In the genomic region with DNA sequence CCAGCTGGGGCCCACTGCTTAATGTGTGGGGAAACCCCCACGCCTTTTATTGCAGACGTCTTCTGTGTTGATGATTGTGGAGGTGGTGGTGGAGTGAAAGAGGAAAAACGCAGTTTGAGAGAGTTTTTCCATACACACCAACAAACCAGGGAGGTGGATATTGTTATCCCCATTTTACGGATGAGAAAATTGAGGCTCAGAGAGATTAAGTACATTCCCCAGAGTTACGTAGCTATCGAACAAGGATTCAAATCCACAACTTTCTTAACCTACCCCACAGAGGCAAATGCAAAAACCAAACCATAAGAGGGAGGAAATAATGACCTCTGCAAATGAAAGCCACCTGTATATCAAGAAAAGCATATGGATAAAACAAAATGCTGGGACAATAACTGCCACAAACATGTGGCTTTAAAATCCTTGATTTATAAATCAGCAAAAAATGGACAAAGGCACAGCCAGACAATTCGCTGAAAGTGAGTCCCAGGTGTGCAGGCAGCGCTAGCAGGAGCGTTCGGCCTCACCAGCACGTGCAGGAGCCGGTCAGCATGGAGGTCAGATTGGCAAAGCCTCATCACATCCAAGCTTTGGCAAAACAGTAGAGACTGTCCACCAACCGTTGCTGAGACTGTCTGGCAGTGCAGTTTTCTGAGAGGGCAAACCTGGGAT, we compare ENCODE assay signal across 11 cellular contexts. TPM values are rescaled to one million over a fixed set of nuclear protein-coding genes. Genes with fewer than 3 reads are reported as not detected.
DNase-seq lines count a peak whose midpoint lies in the region; TF ChIP-seq lines count a peak whose summit lies in the region.
"Had no signal": no experiment of that assay in that cellular context is flagged by ENCODE, and none has a peak within 500 bp of the region (broad histone marks: within the 10 kb centered on the region; RNA-seq: fewer than 3 reads in every experiment).

No MANE protein-coding gene starts in this region.

- H4K20me1 ChIP-seq in OCI-LY7 (ENCODE audit: insufficient read depth, low read length) (no peaks in the 10 kb centered on the region), osteoblast (ENCODE audit: insufficient read depth, low read length) (no peaks in the 10 kb centered on the region)

- H3K27ac ChIP-seq in OCI-LY7 (ENCODE audit: low read depth, low read length, poor library complexity, severe bottlenecking) (no peak overlapping the region), cingulate gyrus (ENCODE audit: low read depth, low read length) (peak overlapping the region; percentile 58), osteoblast (ENCODE audit: low read depth, low read length) (peak overlapping the region; percentile 59)

- H3K27me3 Mint-ChIP-seq in Caco-2 (ENCODE audit: insufficient read depth, unreplicated experiment), result no peaks in the 10 kb centered on the region

- peak overlapping the region; percentile 85 for H3K27ac Mint-ChIP-seq in Caco-2 (ENCODE audit: unreplicated experiment)

- no peaks in the 10 kb centered on the region for H3K36me3 Mint-ChIP-seq in Caco-2 (ENCODE audit: insufficient read depth, unreplicated experiment)

- peaks cover 16% of the 10 kb centered on the region for H3K4me1 Mint-ChIP-seq in Caco-2 (ENCODE audit: low read depth, unreplicated experiment)

- no peaks in the 10 kb centered on the region for H3K27me3 ChIP-seq in Caco-2 (replicated peaks; ENCODE audit: control insufficient read depth, insufficient read depth, low read length)
- no peaks in the 10 kb centered on the region for H3K27me3 ChIP-seq in osteoblast (ENCODE audit: insufficient read depth, low read length)

- CTCF ChIA-PET in Caco-2 (lab: Charles Lee), result interaction anchor here (0.5 kb wide), 1 partner anchor 8 kb away, joined by 3 read pairs; no protein-coding TSS in a partner anchor
- CTCF ChIA-PET in OCI-LY7 (lab: Charles Lee; ENCODE audit: unreplicated experiment), result no interaction called here

- H3K36me3 ChIP-seq in Caco-2 (ENCODE audit: control insufficient read depth, insufficient read depth, low read length) (no peaks in the 10 kb centered on the region), OCI-LY7 (ENCODE audit: insufficient read depth, low read length) (no peaks in the 10 kb centered on the region), osteoblast (ENCODE audit: insufficient read depth, low read length) (no peaks in the 10 kb centered on the region)

- H3K9me3 Mint-ChIP-seq in Caco-2 (ENCODE audit: unreplicated experiment), result no peaks in the 10 kb centered on the region
- H3K9me3 Mint-ChIP-seq: nephron had no signal

- H3K9me2 ChIP-seq in OCI-LY7 (ENCODE audit: insufficient read depth, low read length), result no peaks in the 10 kb centered on the region

- H3K79me2 ChIP-seq in OCI-LY7 (ENCODE audit: insufficient read depth, low read depth, low read length), result no peaks in the 10 kb centered on the region
- H3K79me2 ChIP-seq in osteoblast (ENCODE audit: insufficient read depth, low read length), result no peaks in the 10 kb centered on the region

- no peak overlapping the region for H3K4me3 ChIP-seq in Caco-2 (ENCODE audit: low read depth, low read length)
- H3K4me3 ChIP-seq in OCI-LY7 (ENCODE audit: low read depth, low read length, poor library complexity, severe bottlenecking), result no peak overlapping the region
- H3K4me3 ChIP-seq in osteoblast (ENCODE audit: insufficient read depth, low read length), result peak overlapping the region; percentile 55

- POLR2A ChIA-PET in Caco-2 (lab: Charles Lee), result no interaction called here
- POLR2A ChIA-PET in OCI-LY7 (lab: Charles Lee), result interaction anchor here (1.5 kb wide), 1 partner anchor 31 kb away, joined by 3 read pairs; no protein-coding TSS in a partner anchor

- H2AFZ ChIP-seq in OCI-LY7 (ENCODE audit: low read length) (peak overlapping the region; percentile 41; the same call in 1 of the 2 replicates), osteoblast (ENCODE audit: low read length) (peak overlapping the region; percentile 86)

- BruUV-seq in Caco-2 (replicated peaks; lab: Mats Ljungman, UMichigan) (no TSS peak), OCI-LY7 (replicated peaks; lab: Mats Ljungman, UMichigan) (no TSS peak)

- H3K4me3 Mint-ChIP-seq in Caco-2 (ENCODE audit: unreplicated experiment), result no peak overlapping the region

- in situ Hi-C loops in G401 (cut with HindIII; ENCODE audit: low sequenced_read_pairs), result loop anchor here (5.0 kb wide), 1 partner anchor 79 kb away; no protein-coding TSS in a partner anchor

- no peaks in the 10 kb centered on the region for H3K9me3 ChIP-seq in Caco-2
- H3K9me3 ChIP-seq in OCI-LY7 (ENCODE audit: low read length), result no peaks in the 10 kb centered on the region
- no peaks in the 10 kb centered on the region for H3K9me3 ChIP-seq in osteoblast (ENCODE audit: low read depth, low read length)

- TF ChIP-seq CTCF in Caco-2 (IDR thresholded peaks at IDR 0.05; ENCODE audit: insufficient read depth in 1 of 2, low read depth in 1 of 2, low read length in 1 of 2, severe bottlenecking in 1 of 2, unreplicated experiment in 1 of 2), result no peak
- no peak for TF ChIP-seq CTCF in OCI-LY7 (conservative IDR thresholded peaks at IDR 0.05; ENCODE audit: low read length)
- TF ChIP-seq CTCF in osteoblast (IDR thresholded peaks at IDR 0.05; ENCODE audit: extremely low read depth, low read depth, low read length), result no peak

- H3K4me1 ChIP-seq in Caco-2, result peaks cover 42% of the 10 kb centered on the region
- H3K4me1 ChIP-seq in OCI-LY7 (ENCODE audit: insufficient read depth, low read length, poor library complexity, severe bottlenecking), result peaks cover 14% of the 10 kb centered on the region
- peaks cover 15% of the 10 kb centered on the region for H3K4me1 ChIP-seq in osteoblast (ENCODE audit: insufficient read depth, low read length)

- H3K4me2 ChIP-seq in OCI-LY7 (ENCODE audit: low read length) (no peak overlapping the region), osteoblast (ENCODE audit: insufficient read depth, low read length) (peak overlapping the region; percentile 83)

- DNase-seq in Caco-2 (no peak), OCI-LY7 (ENCODE audit: low spot score) (no peak), osteoblast (ENCODE audit: insufficient read length, low spot score, missing footprints) (no peak), G401 (ENCODE audit: low spot score) (no peak), NCI-H446 treated with DMSO at 0.1 percent for 48 hours (lab: John Stamatoyannopoulos, UW) (no peak), SK-N-DZ (ENCODE audit: low spot score) (no peak), activated gamma-delta T cell treated with Interleukin-2 at 50 U/mL for 16 hours (no peak)
- DNase-seq: NCI-H1105 treated with DMSO at 0.1 percent for 48 hours had no signal

- intact Hi-C loops in Caco-2 (cut with micrococcal nuclease; ENCODE audit: unreplicated experiment), result no loop called here
- intact Hi-C loops in OCI-LY7 (cut with micrococcal nuclease; ENCODE audit: unreplicated experiment), result no loop called here

RNA-seq across cellular contexts. Expression of a gene that starts 12.6 kb away (rescaled TPM):
- total RNA-seq in Caco-2 (2022) (60.9 and 61.5 TPM in 2 replicates), OCI-LY7 (2022) (not detected in 2 replicates), osteoblast (0.36 TPM in 1 of 2 replicates, not detected in the other)
- not detected in 2 replicates for total RNA-seq in OCI-LY7 (2014; rRNA removed; shearing (Covaris generic))
- total RNA-seq in G401 (2014; rRNA removed; shearing (Covaris generic)), result not detected in 2 replicates
- polyA plus RNA-seq in SK-N-DZ (2014; cell fraction: cytosol; rRNA removed), result not detected in 2 replicates
- not detected in 2 replicates for polyA plus RNA-seq in SK-N-DZ (2014; cell fraction: nucleus; rRNA removed)

RNA-seq across cellular contexts. Expression of a gene that starts 24.2 kb away (rescaled TPM):
- total RNA-seq in Caco-2 (2022), result 37.1 and 40.8 TPM in 2 replicates
- total RNA-seq in OCI-LY7 (2014; rRNA removed; shearing (Covaris generic)), result 95.7 and 102 TPM in 2 replicates
- 216 and 246 TPM in 2 replicates for total RNA-seq in OCI-LY7 (2022)
- 48.3 and 51.8 TPM in 2 replicates for total RNA-seq in osteoblast
- total RNA-seq in G401 (2014; rRNA removed; shearing (Covaris generic)), result 14.3 and 24.6 TPM in 2 replicates
- polyA plus RNA-seq in SK-N-DZ (2014; cell fraction: cytosol; rRNA removed), result 16.2 and 21.1 TPM in 2 replicates
- polyA plus RNA-seq in SK-N-DZ (2014; cell fraction: nucleus; rRNA removed), result 26.0 and 29.8 TPM in 2 replicates

RNA-seq across cellular contexts. Expression of a gene that starts 36.8 kb away (rescaled TPM):
- not detected in 2 replicates for total RNA-seq in Caco-2 (2022)
- not detected in 2 replicates for total RNA-seq in OCI-LY7 (2014; rRNA removed; shearing (Covaris generic))
- total RNA-seq in OCI-LY7 (2022), result not detected in 2 replicates
- total RNA-seq in osteoblast, result not detected in 2 replicates
- not detected in 2 replicates for total RNA-seq in G401 (2014; rRNA removed; shearing (Covaris generic))
- not detected in 2 replicates for polyA plus RNA-seq in SK-N-DZ (2014; cell fraction: cytosol; rRNA removed)
- polyA plus RNA-seq in SK-N-DZ (2014; cell fraction: nucleus; rRNA removed), result not detected in 2 replicates
- total RNA-seq: Daoy had no signal

Comparison
In these comparisons a context has a peak if more than half of its experiments do, and no peak if none do; other contexts are left out.
1. RNA of a gene that starts 12.6 kb away (total RNA-seq): 60.9 to 61.5 TPM in Caco-2; 0.36 TPM in osteoblast, not detected in OCI-LY7 and not detected in G401; every median in the first group is over 10 times any median in the second.